ENCODE assay signal across 1 cellular context in genomic region chr7:74499835-74500388, GRCh38.
TF ChIP-seq lines count a peak whose summit lies in the region.

No MANE protein-coding gene starts in this region.

TF ChIP-seq in HepG2, 621 proteins besides CTCF, POLR2A, EP300 and RAD21:
- TF ChIP-seq ZMYM3 (CRISPR knock-in tag; IDR thresholded peaks at IDR 0.05) (no peak), TGIF2 (CRISPR knock-in tag; IDR thresholded peaks at IDR 0.05) (no peak), ZBTB3 (CRISPR knock-in tag; IDR thresholded peaks at IDR 0.05; ENCODE audit: borderline replicate concordance, low read depth) (no peak), PRDM10 (CRISPR knock-in tag; IDR thresholded peaks at IDR 0.05; ENCODE audit: low read depth) (no peak), TARDBP (CRISPR knock-in tag; IDR thresholded peaks at IDR 0.05) (0 out of 2 replicates have a peak, but pooled peaks have one; percentile 25), ZFY (CRISPR knock-in tag; IDR thresholded peaks at IDR 0.05) (no peak), ESRRA (CRISPR knock-in tag; IDR thresholded peaks at IDR 0.05; ENCODE audit: low read depth) (0 out of 2 replicates have a peak, but pooled peaks have one; percentile 36)
